1 cellular context compared by ENCODE assay signal in genomic region chr14:68792830-68793733, GRCh38.
TF ChIP-seq lines count a peak whose summit lies in the region.

ZFP36L1 (minus strand) TSS chr14:68793067; CDS start chr14:68792938, 129 bp downstream.

TF ChIP-seq in GM12878, 131 proteins besides CTCF, POLR2A, EP300 and RAD21 (continued from another document):
- no peak for TF ChIP-seq IRF3 (IDR thresholded peaks at IDR 0.05)
- no peak for TF ChIP-seq CBX5 (IDR thresholded peaks at IDR 0.05; ENCODE audit: low read depth)
- peak; percentile 80 for TF ChIP-seq YY1 (IDR thresholded peaks at IDR 0.05; ENCODE audit: low read depth, low read length)
- peak; percentile 43; the same call in 1 of the 2 replicates for TF ChIP-seq MEF2A (IDR thresholded peaks at IDR 0.05; ENCODE audit: insufficient read depth, low read depth, low read length)
- TF ChIP-seq BCLAF1 (IDR thresholded peaks at IDR 0.05): 0 out of 2 replicates have a peak, but pooled peaks have one; percentile 28
- peak; percentile 8; the same call in 1 of the 2 replicates for TF ChIP-seq BCL11A (IDR thresholded peaks at IDR 0.05; ENCODE audit: low read depth, low read length)
- no peak for TF ChIP-seq ZBTB4 (CRISPR knock-in tag; IDR thresholded peaks at IDR 0.05)
- no peak for TF ChIP-seq PAX8 (IDR thresholded peaks at IDR 0.05)
- 0 out of 2 replicates have a peak, but pooled peaks have one; percentile 59 for TF ChIP-seq ZBTB40 (IDR thresholded peaks at IDR 0.05; ENCODE audit: borderline replicate concordance)
- TF ChIP-seq ETV6 (conservative IDR thresholded peaks at IDR 0.05 in 1 of 2, IDR thresholded peaks at IDR 0.05 in 1 of 2; ENCODE audit: borderline replicate concordance in 1 of 2, low read depth in 1 of 2): peak in 1 of 2 experiments; percentile 80; a peak in 2 of 4 replicates
- TF ChIP-seq BACH1 (IDR thresholded peaks at IDR 0.05; ENCODE audit: borderline replicate concordance): peak; percentile 87
- no peak for TF ChIP-seq NFIC (IDR thresholded peaks at IDR 0.05; ENCODE audit: low read depth, low read length)
- TF ChIP-seq DPF2 (IDR thresholded peaks at IDR 0.05): peak; percentile 27
- no peak for TF ChIP-seq CEBPB (IDR thresholded peaks at IDR 0.05; ENCODE audit: borderline replicate concordance in 1 of 2, low read depth in 2 of 2, low read length in 2 of 2)
- TF ChIP-seq ZBED1 (IDR thresholded peaks at IDR 0.05; ENCODE audit: borderline replicate concordance): peak; percentile 94; the same call in 1 of the 2 replicates
- peak; percentile 31; the same call in 1 of the 2 replicates for TF ChIP-seq TCF7 (IDR thresholded peaks at IDR 0.05; ENCODE audit: borderline replicate concordance)
- no peak for TF ChIP-seq CBX3 (IDR thresholded peaks at IDR 0.05; ENCODE audit: borderline replicate concordance, low read depth)
- peak; percentile 12 for TF ChIP-seq MXI1 (IDR thresholded peaks at IDR 0.05; ENCODE audit: low read depth, low read length)
- no peak for TF ChIP-seq USF1 (IDR thresholded peaks at IDR 0.05; ENCODE audit: borderline replicate concordance, extremely low read length, insufficient read depth, low read depth, low read length)
- no peak for TF ChIP-seq RBBP5 (conservative IDR thresholded peaks at IDR 0.05)
- TF ChIP-seq RELA (IDR thresholded peaks at IDR 0.05; ENCODE audit: borderline replicate concordance, partially characterized antibody): no peak
- no peak for TF ChIP-seq IRF4 (IDR thresholded peaks at IDR 0.05; ENCODE audit: low read depth, low read length)
- TF ChIP-seq NBN (IDR thresholded peaks at IDR 0.05): peak; percentile 99
- peak; percentile 97 for TF ChIP-seq ATF7 (IDR thresholded peaks at IDR 0.05; ENCODE audit: low read depth)
- TF ChIP-seq HCFC1 (IDR thresholded peaks at IDR 0.05; ENCODE audit: low read length): no peak
- TF ChIP-seq IKZF1 (conservative IDR thresholded peaks at IDR 0.05): peak; percentile 87
- TF ChIP-seq CREM (IDR thresholded peaks at IDR 0.05; ENCODE audit: low read depth): peak; percentile 92
- 0 out of 2 replicates have a peak, but pooled peaks have one; percentile 44 for TF ChIP-seq SMARCA5 (IDR thresholded peaks at IDR 0.05)
- 0 out of 2 replicates have a peak, but pooled peaks have one; percentile 19 for TF ChIP-seq ZNF217 (IDR thresholded peaks at IDR 0.05)
- no peak for TF ChIP-seq MYC (IDR thresholded peaks at IDR 0.05; ENCODE audit: insufficient read depth, insufficient read length, insufficient replicate concordance, low read length, severe bottlenecking)
- no peak for TF ChIP-seq JUNB (IDR thresholded peaks at IDR 0.05)
- no peak for TF ChIP-seq CREB1 (IDR thresholded peaks at IDR 0.05; ENCODE audit: low read depth)
- TF ChIP-seq EZH2 (IDR thresholded peaks at IDR 0.05; ENCODE audit: borderline replicate concordance, control insufficient read depth, low read depth, low read length): no peak
- TF ChIP-seq HDAC6 (IDR thresholded peaks at IDR 0.05; ENCODE audit: unreplicated experiment): peak; percentile 68
- TF ChIP-seq MLLT1 (IDR thresholded peaks at IDR 0.05): peak; percentile 83
- peak; percentile 67 for TF ChIP-seq LARP7 (IDR thresholded peaks at IDR 0.05)
- TF ChIP-seq NR2C1 (IDR thresholded peaks at IDR 0.05): no peak
- no peak for TF ChIP-seq ZNF207 (IDR thresholded peaks at IDR 0.05; ENCODE audit: borderline replicate concordance)
